In the genomic region with DNA sequence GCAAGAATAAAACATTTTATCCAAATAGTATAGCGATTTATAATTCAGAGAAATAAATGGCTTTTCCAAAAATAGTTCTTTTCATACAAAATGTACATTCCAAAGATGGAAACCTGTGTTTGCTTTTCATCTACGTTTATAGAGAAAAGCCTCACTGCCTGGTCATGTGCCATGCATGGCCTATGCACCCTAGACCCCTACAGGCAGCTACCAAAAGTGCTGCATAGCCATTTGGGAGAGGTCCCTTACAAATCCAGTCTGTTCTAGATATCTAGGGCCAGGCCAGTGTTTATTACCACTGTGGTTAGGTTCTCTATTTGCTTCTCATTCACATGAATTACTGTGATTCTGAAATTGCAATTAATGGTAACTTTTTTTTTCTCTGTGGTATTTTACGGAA, we compare ENCODE assay signal across 13 cellular contexts. TPM values are rescaled to one million over a fixed set of nuclear protein-coding genes. Genes with fewer than 3 reads are reported as not detected.
A peak's percentile ranks its signal among the peaks of the same experiment; 100 is the strongest.
DNase-seq lines count a peak whose midpoint lies in the region; ATAC-seq and TF ChIP-seq lines count a peak whose summit lies in the region.
"Had no signal": no experiment of that assay in that cellular context is flagged by ENCODE, and none has a peak within 500 bp of the region (broad histone marks: within the 10 kb centered on the region; RNA-seq: fewer than 3 reads in every experiment).

No MANE protein-coding gene starts in this region.

- intact Hi-C loops in mammary epithelial cell (cut with micrococcal nuclease), result no loop called here
- intact Hi-C loops in breast epithelium (cut with DNase I; ENCODE audit: low total_unique reads), result no loop called here

- no peak for TF ChIP-seq POLR2A in breast epithelium (IDR thresholded peaks at IDR 0.05)
- no peak for TF ChIP-seq POLR2A in Peyer's patch (IDR thresholded peaks at IDR 0.05)

- H3K4me3 Mint-ChIP-seq in activated CD8-positive, alpha-beta T cell treated with anti-CD3 and anti-CD28 coated beads, Interleukin-2, amount 10 ng/mL, durations not matched to agents 7 days and 5 days, result no peak overlapping the region
- no peak overlapping the region for H3K4me3 Mint-ChIP-seq in type B pancreatic cell
- H3K4me3 Mint-ChIP-seq: brain, immature natural killer cell had no signal

- DNase-seq in mammary epithelial cell, result no peak
- no peak for DNase-seq in breast epithelium (ENCODE audit: low spot score in 2 of 2)
- DNase-seq in activated CD8-positive, alpha-beta T cell treated with anti-CD3 and anti-CD28 coated beads, Interleukin-2, amount 10 ng/mL, durations not matched to agents 7 days and 5 days, result no peak
- no peak for DNase-seq in type B pancreatic cell (ENCODE audit: extremely low spot score, unreplicated experiment)
- DNase-seq in cerebellar nuclear complex (lab: John Stamatoyannopoulos, UW), result no peak
- no peak for DNase-seq in Peyer's patch
- no peak for DNase-seq in activated CD4-positive, alpha-beta T cell treated with anti-CD3 and anti-CD28 coated beads, Interleukin-2, amount 50 U/mL, for 48 hours
- DNase-seq: immature natural killer cell, NCI-H1105 treated with DMSO at 0.1 percent for 48 hours, substantia nigra, T-helper 9 cell had no signal

- POLR2A ChIA-PET in activated CD8-positive, alpha-beta T cell treated with anti-CD3 and anti-CD28 coated beads, Interleukin-2, amount 10 ng/mL, durations not matched to agents 7 days and 5 days (lab: Charles Lee), result no interaction called here

- peaks cover 17% of the 10 kb centered on the region for H3K36me3 Mint-ChIP-seq in activated CD8-positive, alpha-beta T cell treated with anti-CD3 and anti-CD28 coated beads, Interleukin-2, amount 10 ng/mL, durations not matched to agents 7 days and 5 days (ENCODE audit: low read depth)
- peaks cover 7% of the 10 kb centered on the region for H3K36me3 Mint-ChIP-seq in type B pancreatic cell

- H3K4me3 ChIP-seq in mammary epithelial cell (replicated peaks in 1 of 3; ENCODE audit: insufficient read depth in 1 of 3, low read depth in 2 of 3, low read length in 3 of 3) (no peak overlapping the region), breast epithelium (no peak overlapping the region), Peyer's patch (no peak overlapping the region)

- 71% methylated on average over 3 of the region's 3 CpGs for WGBS in mammary epithelial cell (ENCODE audit: low coverage, missing lambda C conversion rate)

- no peaks in the 10 kb centered on the region for H3K79me2 ChIP-seq in mammary epithelial cell (ENCODE audit: insufficient read depth, low read length)

- dilution Hi-C loops in mammary epithelial cell (cut with HindIII; ENCODE audit: low sequenced_read_pairs), result no loop called here

- peak; percentile 54 for ATAC-seq in HG03520 (IDR thresholded peaks at IDR 0.05; ENCODE audit: unreplicated experiment)
- peak; percentile 66 for ATAC-seq in activated CD8-positive, alpha-beta T cell treated with anti-CD3 and anti-CD28 coated beads, Interleukin-2, amount 10 ng/mL, durations not matched to agents 7 days and 5 days

- TF ChIP-seq CTCF in mammary epithelial cell (conservative IDR thresholded peaks at IDR 0.05 in 1 of 2, IDR thresholded peaks at IDR 0.05 in 1 of 2; ENCODE audit: extremely low read depth in 1 of 2, insufficient read depth in 1 of 2, low read depth in 1 of 2, low read length in 2 of 2), result peak; percentile 15 to 25
- no peak for TF ChIP-seq CTCF in breast epithelium (IDR thresholded peaks at IDR 0.05)
- peak; percentile 65 for TF ChIP-seq CTCF in type B pancreatic cell (conservative IDR thresholded peaks at IDR 0.05)
- TF ChIP-seq CTCF in Peyer's patch (IDR thresholded peaks at IDR 0.05), result peak in 1 of 6 experiments; percentile 6

- no peak overlapping the region for H3K4me2 ChIP-seq in mammary epithelial cell (ENCODE audit: insufficient read depth, low read depth, low read length)

- H3K9me3 Mint-ChIP-seq in activated CD8-positive, alpha-beta T cell treated with anti-CD3 and anti-CD28 coated beads, Interleukin-2, amount 10 ng/mL, durations not matched to agents 7 days and 5 days (ENCODE audit: insufficient read depth), result no peaks in the 10 kb centered on the region
- H3K9me3 Mint-ChIP-seq in type B pancreatic cell, result no peaks in the 10 kb centered on the region
- H3K9me3 Mint-ChIP-seq: brain, immature natural killer cell had no signal

- H2AFZ ChIP-seq in mammary epithelial cell (ENCODE audit: low read depth, low read length), result no peak overlapping the region

- no peaks in the 10 kb centered on the region for H3K9me3 ChIP-seq in mammary epithelial cell (replicated peaks; ENCODE audit: insufficient read depth, low read length)
- H3K9me3 ChIP-seq in breast epithelium, result no peaks in the 10 kb centered on the region
- H3K9me3 ChIP-seq in Peyer's patch, result no peaks in the 10 kb centered on the region

- no peaks in the 10 kb centered on the region for H4K20me1 ChIP-seq in mammary epithelial cell (ENCODE audit: insufficient read depth, low read length)

- H3K27me3 Mint-ChIP-seq in activated CD8-positive, alpha-beta T cell treated with anti-CD3 and anti-CD28 coated beads, Interleukin-2, amount 10 ng/mL, durations not matched to agents 7 days and 5 days (ENCODE audit: low read depth), result no peaks in the 10 kb centered on the region
- H3K27me3 Mint-ChIP-seq in type B pancreatic cell, result no peaks in the 10 kb centered on the region
- H3K27me3 Mint-ChIP-seq: brain had no signal

- no peak overlapping the region for H3K27ac ChIP-seq in mammary epithelial cell (ENCODE audit: insufficient read depth, low read depth, low read length)
- H3K27ac ChIP-seq in breast epithelium, result no peak overlapping the region
- no peak overlapping the region for H3K27ac ChIP-seq in Peyer's patch

- in situ Hi-C loops in mammary epithelial cell (cut with MboI; ENCODE audit: low sequenced_read_pairs in 2 of 2), result no loop called here

- no peak overlapping the region for H3K9ac ChIP-seq in mammary epithelial cell (ENCODE audit: insufficient read depth, low read length)

- no TSS peak for BruUV-seq in mammary epithelial cell (replicated peaks; lab: Mats Ljungman, UMichigan)

- H3K27me3 ChIP-seq in mammary epithelial cell (ENCODE audit: insufficient read depth, low read length) (no peaks in the 10 kb centered on the region), breast epithelium (no peaks in the 10 kb centered on the region), Peyer's patch (no peaks in the 10 kb centered on the region)

- H3K36me3 ChIP-seq in mammary epithelial cell (ENCODE audit: insufficient read depth, low read length) (no peaks in the 10 kb centered on the region), breast epithelium (no peaks in the 10 kb centered on the region), Peyer's patch (peaks cover 0 to 35% (median 0%) of the 10 kb centered on the region in 3 donors)

- CTCF ChIA-PET in mammary epithelial cell (lab: Charles Lee; ENCODE audit: low non-redundant PET), result no interaction called here
- CTCF ChIA-PET in activated CD8-positive, alpha-beta T cell treated with anti-CD3 and anti-CD28 coated beads, Interleukin-2, amount 10 ng/mL, durations not matched to agents 7 days and 5 days (lab: Charles Lee), result interaction anchor here (2.2 to 6.1 kb wide), 3 partner anchors 15 to 304 kb away, joined by 7 to 36 read pairs (median 28); no protein-coding TSS in a partner anchor

- no peak overlapping the region for H3K27ac Mint-ChIP-seq in activated CD8-positive, alpha-beta T cell treated with anti-CD3 and anti-CD28 coated beads, Interleukin-2, amount 10 ng/mL, durations not matched to agents 7 days and 5 days
- no peak overlapping the region for H3K27ac Mint-ChIP-seq in type B pancreatic cell
- H3K27ac Mint-ChIP-seq: immature natural killer cell had no signal

- peaks cover 18% of the 10 kb centered on the region for H3K4me1 ChIP-seq in mammary epithelial cell (ENCODE audit: insufficient read depth, low read length)
- H3K4me1 ChIP-seq in breast epithelium, result no peaks in the 10 kb centered on the region
- no peaks in the 10 kb centered on the region for H3K4me1 ChIP-seq in Peyer's patch

- no peaks in the 10 kb centered on the region for H3K4me1 Mint-ChIP-seq in activated CD8-positive, alpha-beta T cell treated with anti-CD3 and anti-CD28 coated beads, Interleukin-2, amount 10 ng/mL, durations not matched to agents 7 days and 5 days (ENCODE audit: low read depth)
- H3K4me1 Mint-ChIP-seq in type B pancreatic cell (ENCODE audit: unreplicated experiment), result no peaks in the 10 kb centered on the region
- H3K4me1 Mint-ChIP-seq: immature natural killer cell had no signal

RNA-seq across cellular contexts. Expression of gene HMGB2, which starts 17.2 kb away (rescaled TPM):
- 10 to 100 TPM in 1 of 2 donors, 1 to 10 TPM in 1; 9.8 to 73.9 TPM for total RNA-seq in mammary epithelial cell
- polyA plus RNA-seq in mammary epithelial cell, result 62.5 TPM
- polyA minus RNA-seq in mammary epithelial cell, result 17.8 TPM
- 10 to 100 TPM; 48.2 to 66.2 (median 58.0) TPM for total RNA-seq in breast epithelium
- 100 to 1,000 TPM; 861 to 891 TPM for total RNA-seq in activated CD8-positive, alpha-beta T cell treated with anti-CD3 and anti-CD28 coated beads, Interleukin-2, amount 10 ng/mL, durations not matched to agents 7 days and 5 days
- total RNA-seq in type B pancreatic cell (ENCODE audit: low replicate concordance), result 67.7 and 201 TPM in 2 replicates
- total RNA-seq in Peyer's patch, result 100 to 1,000 TPM in 1 of 4 donors, 10 to 100 TPM in 3; 30.4 to 112 (median 34.6) TPM

RNA-seq across cellular contexts. Expression of gene SAP30, which starts 53.8 kb away (rescaled TPM):
- total RNA-seq in mammary epithelial cell (10 to 100 TPM in 1 of 2 donors, 1 to 10 TPM in 1; 7.0 to 13.3 TPM), breast epithelium (10 to 100 TPM; 29.8 to 50.1 (median 41.7) TPM), type B pancreatic cell (ENCODE audit: low replicate concordance) (7.9 and 21.3 TPM in 2 replicates), Peyer's patch (10 to 100 TPM in 3 of 4 donors, 1 to 10 TPM in 1; 8.1 to 18.4 (median 16.0) TPM)
- polyA plus RNA-seq in mammary epithelial cell, result 9.2 TPM
- polyA minus RNA-seq in mammary epithelial cell, result 2.3 TPM
- total RNA-seq in activated CD8-positive, alpha-beta T cell treated with anti-CD3 and anti-CD28 coated beads, Interleukin-2, amount 10 ng/mL, durations not matched to agents 7 days and 5 days, result 10 to 100 TPM; 19.7 to 21.0 TPM

Comparison
In these comparisons a context has a peak if more than half of its experiments do, and no peak if none do; other contexts are left out.
1. CTCF ChIP-seq: peak in mammary epithelial cell (2 of 2) and type B pancreatic cell (single experiment); none in breast epithelium (0 of 3).